ENCODE assay signal across 16 cellular contexts in genomic region chr12:127711108-127711507, GRCh38.
A peak's percentile ranks its signal among the peaks of the same experiment; 100 is the strongest.
DNase-seq lines count a peak whose midpoint lies in the region; ATAC-seq and TF ChIP-seq lines count a peak whose summit lies in the region.
"Had no signal": no experiment of that assay in that cellular context is flagged by ENCODE, and none has a peak within 500 bp of the region (broad histone marks: within the 10 kb centered on the region; RNA-seq: fewer than 3 reads in every experiment).

No MANE protein-coding gene starts in this region.

- no peaks in the 10 kb centered on the region for H3K27me3 Mint-ChIP-seq in natural killer cell treated with Interleukin-12 subunit alpha and Interleukin-12 subunit beta and Interleukin-15 and Interleukin-18, amount 100 ng/mL, for 72 hours

- no peak overlapping the region for H3K4me3 ChIP-seq in fibroblast of mammary gland (ENCODE audit: control insufficient read depth, low read depth, low read length)
- H3K4me3 ChIP-seq: gastrocnemius medialis, mucosa of descending colon had no signal

- ATAC-seq in natural killer cell treated with Interleukin-12 subunit alpha and Interleukin-12 subunit beta and Interleukin-15 and Interleukin-18, amount 100 ng/mL, for 72 hours = no peak
- ATAC-seq: gastrocnemius medialis, mucosa of descending colon had no signal

- H3K36me3 Mint-ChIP-seq in natural killer cell treated with Interleukin-12 subunit alpha and Interleukin-12 subunit beta and Interleukin-15 and Interleukin-18, amount 100 ng/mL, for 72 hours = no peaks in the 10 kb centered on the region

- H3K4me3 Mint-ChIP-seq in natural killer cell treated with Interleukin-12 subunit alpha and Interleukin-12 subunit beta and Interleukin-15 and Interleukin-18, amount 100 ng/mL, for 72 hours = no peak overlapping the region
- H3K4me3 Mint-ChIP-seq: activated T-helper 1 cell treated with anti-CD3 and anti-CD28 coated beads, Interleukin-12 subunit alpha, Interleukin-12 subunit beta, Interleukin-2, Interleukin-4 antibody, amounts not matched to agents 30 ng/mL and 10 ng/mL and 1 ng/mL, durations not matched to agents 14 hours and 24 hours and 36 hours; T-helper 1 cell treated with Interleukin-12 subunit alpha and Interleukin-12 subunit beta and Interleukin-4 antibody, amounts not matched to agents 30 μg/mL and 1 μg/mL, for 36 hours had no signal

- no peak overlapping the region for H3K27ac ChIP-seq in 22Rv1
- H3K27ac ChIP-seq: gastrocnemius medialis had no signal

- peak; percentile 25 for DNase-seq in ELF-1 (ENCODE audit: low read depth, low spot score)
- peak; percentile 6 for DNase-seq in NAMALWA (ENCODE audit: low spot score)
- DNase-seq in fibroblast of mammary gland (ENCODE audit: low read depth) = no peak
- no peak for DNase-seq in epidermal melanocyte (ENCODE audit: insufficient read length, low spot score)
- DNase-seq in pons (ENCODE audit: low spot score) = no peak
- no peak for DNase-seq in hippocampal formation (lab: John Stamatoyannopoulos, UW)
- no peak for DNase-seq in natural killer cell treated with Interleukin-12 subunit alpha and Interleukin-12 subunit beta and Interleukin-15 and Interleukin-18, amount 100 ng/mL, for 72 hours (ENCODE audit: low spot score)
- DNase-seq: activated CD4-positive, alpha-beta T cell treated with anti-CD3 and anti-CD28 coated beads for 4 hours; anterior cingulate cortex; gastrocnemius medialis; mucosa of descending colon; stimulated activated CD4-positive, alpha-beta T cell treated with anti-CD3 and anti-CD28 coated beads, Interleukin-4, amount 100 ng/mL, for 4 hours; stimulated activated naive CD4-positive, alpha-beta T cell had no signal

- no peak overlapping the region for H3K27ac Mint-ChIP-seq in natural killer cell treated with Interleukin-12 subunit alpha and Interleukin-12 subunit beta and Interleukin-15 and Interleukin-18, amount 100 ng/mL, for 72 hours
- H3K27ac Mint-ChIP-seq: activated T-helper 1 cell treated with anti-CD3 and anti-CD28 coated beads, Interleukin-12 subunit alpha, Interleukin-12 subunit beta, Interleukin-2, Interleukin-4 antibody, amounts not matched to agents 30 ng/mL and 10 ng/mL and 1 ng/mL, durations not matched to agents 14 hours and 24 hours and 36 hours; T-helper 1 cell treated with Interleukin-12 subunit alpha and Interleukin-12 subunit beta and Interleukin-4 antibody, amounts not matched to agents 30 μg/mL and 1 μg/mL, for 36 hours had no signal

- TF ChIP-seq CTCF in 22Rv1 (IDR thresholded peaks at IDR 0.05) (peak; percentile 90), fibroblast of mammary gland (conservative IDR thresholded peaks at IDR 0.05; ENCODE audit: control insufficient read depth, insufficient read depth, low read depth, low read length) (peak; percentile 39)

- H3K4me1 Mint-ChIP-seq in natural killer cell treated with Interleukin-12 subunit alpha and Interleukin-12 subunit beta and Interleukin-15 and Interleukin-18, amount 100 ng/mL, for 72 hours (ENCODE audit: low read depth in 2 of 2) = no peaks in the 10 kb centered on the region

- H3K9me3 Mint-ChIP-seq in natural killer cell treated with Interleukin-12 subunit alpha and Interleukin-12 subunit beta and Interleukin-15 and Interleukin-18, amount 100 ng/mL, for 72 hours = peaks cover 4% of the 10 kb centered on the region

Comparison
In these comparisons a context has a peak if more than half of its experiments do, and no peak if none do; other contexts are left out.
1. DNase-seq: peak in ELF-1 (single experiment) and NAMALWA (single experiment); none in fibroblast of mammary gland (single experiment), epidermal melanocyte (single experiment), pons (single experiment), hippocampal formation (0 of 2) and natural killer cell treated with Interleukin-12 subunit alpha and Interleukin-12 subunit beta and Interleukin-15 and Interleukin-18, amount 100 ng/mL, for 72 hours (single experiment).